ENCODE assay signal across 1 cellular context in the genomic region with DNA sequence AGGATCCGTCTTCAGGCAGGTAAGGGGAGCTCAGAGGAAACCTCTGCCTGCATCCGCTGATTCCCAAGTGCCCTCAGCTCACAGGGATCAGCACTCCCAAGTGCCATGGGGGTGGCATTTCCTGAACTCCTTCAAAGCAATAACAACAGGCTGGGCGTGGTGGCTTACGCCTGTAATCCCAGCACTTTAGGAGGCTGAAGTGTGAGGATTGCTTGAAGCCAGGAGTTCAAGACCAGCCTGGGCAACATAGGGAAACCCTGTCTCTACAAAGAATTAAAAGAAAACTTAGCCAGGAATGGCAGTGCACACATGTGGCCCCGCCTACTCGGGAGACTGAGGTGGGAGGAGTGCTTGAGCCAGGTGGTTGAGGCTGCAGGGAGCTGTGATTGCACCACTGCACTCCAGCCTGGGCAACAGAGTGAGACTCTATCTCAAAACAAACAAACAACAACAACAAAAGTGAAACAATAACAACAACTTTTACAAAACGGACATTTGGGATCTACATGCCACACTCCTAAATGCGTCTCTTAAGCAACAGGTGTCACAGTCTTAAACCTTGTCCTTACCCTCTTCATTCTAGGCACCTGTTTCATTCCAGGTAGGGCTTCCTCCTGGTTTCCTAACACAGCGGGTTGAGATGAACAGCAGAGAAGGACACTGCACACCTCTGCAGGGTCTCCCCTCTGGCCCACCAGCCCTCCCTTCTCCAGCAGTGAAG.
TF ChIP-seq lines count a peak whose summit lies in the region.

No MANE protein-coding gene starts in this region.

TF ChIP-seq in HEK293, 187 proteins besides CTCF, POLR2A, EP300 and RAD21 (continued from another document):
- peak; percentile 90 for TF ChIP-seq SCRT1 (tag by site-specific recombination; IDR thresholded peaks at IDR 0.05; ENCODE audit: borderline replicate concordance)
- TF ChIP-seq ZBTB17 (tag by site-specific recombination; IDR thresholded peaks at IDR 0.05), result peak; percentile 81
- TF ChIP-seq SCRT2 (tag by site-specific recombination; IDR thresholded peaks at IDR 0.05), result peak; percentile 96
- TF ChIP-seq SP7 (tag by site-specific recombination; IDR thresholded peaks at IDR 0.05), result peak; percentile 16; the same call in 1 of the 2 replicates
- TF ChIP-seq ZNF146 (tag by site-specific recombination; IDR thresholded peaks at IDR 0.05), result no peak
- TF ChIP-seq, protein P1, sequence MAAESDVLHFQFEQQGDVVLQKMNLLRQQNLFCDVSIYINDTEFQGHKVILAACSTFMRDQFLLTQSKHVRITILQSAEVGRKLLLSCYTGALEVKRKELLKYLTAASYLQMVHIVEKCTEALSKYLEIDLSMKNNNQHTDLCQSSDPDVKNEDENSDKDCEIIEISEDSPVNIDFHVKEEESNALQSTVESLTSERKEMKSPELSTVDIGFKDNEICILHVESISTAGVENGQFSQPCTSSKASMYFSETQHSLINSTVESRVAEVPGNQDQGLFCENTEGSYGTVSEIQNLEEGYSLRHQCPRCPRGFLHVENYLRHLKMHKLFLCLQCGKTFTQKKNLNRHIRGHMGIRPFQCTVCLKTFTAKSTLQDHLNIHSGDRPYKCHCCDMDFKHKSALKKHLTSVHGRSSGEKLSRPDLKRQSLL (tag by site-specific recombination; IDR thresholded peaks at IDR 0.05), result peak; percentile 92
- TF ChIP-seq ZNF843 (tag by site-specific recombination; IDR thresholded peaks at IDR 0.05), result no peak
- no peak for TF ChIP-seq ZNF548 (tag by site-specific recombination; IDR thresholded peaks at IDR 0.05)
- TF ChIP-seq ZNF292 (tag by site-specific recombination; IDR thresholded peaks at IDR 0.05; ENCODE audit: borderline replicate concordance, low read depth), result no peak
- no peak for TF ChIP-seq ZNF501 (tag by site-specific recombination; IDR thresholded peaks at IDR 0.05)
- TF ChIP-seq GLIS2 (tag by site-specific recombination; IDR thresholded peaks at IDR 0.05), result 0 out of 2 replicates have a peak, but pooled peaks have one; percentile 24
- TF ChIP-seq ZNF121 (tag by site-specific recombination; IDR thresholded peaks at IDR 0.05), result peak; percentile 90
- peak; percentile 77 for TF ChIP-seq KLF1 (tag by site-specific recombination; IDR thresholded peaks at IDR 0.05)
- TF ChIP-seq ZFHX2 (tag by site-specific recombination; conservative IDR thresholded peaks at IDR 0.05), result peak; percentile 13; the same call in 1 of the 2 replicates
- TF ChIP-seq ZEB2 (tag by site-specific recombination; IDR thresholded peaks at IDR 0.05), result peak; percentile 9; the same call in 1 of the 2 replicates
- peak; percentile 29; the same call in 1 of the 2 replicates for TF ChIP-seq ZNF76 (tag by site-specific recombination; IDR thresholded peaks at IDR 0.05; ENCODE audit: borderline replicate concordance, low read depth)
- no peak for TF ChIP-seq ZNF335 (tag by site-specific recombination; conservative IDR thresholded peaks at IDR 0.05)
- 0 out of 2 replicates have a peak, but pooled peaks have one; percentile 25 for TF ChIP-seq KLF7 (tag by site-specific recombination; IDR thresholded peaks at IDR 0.05; ENCODE audit: borderline replicate concordance)
- 0 out of 2 replicates have a peak, but pooled peaks have one; percentile 25 for TF ChIP-seq GLIS1 (tag by site-specific recombination; IDR thresholded peaks at IDR 0.05)
- TF ChIP-seq ZFP37 (tag by site-specific recombination; IDR thresholded peaks at IDR 0.05), result peak; percentile 56; the same call in 1 of the 2 replicates
